ENCODE assay signal across 12 cellular contexts in genomic region chr14:45246633-45247173, GRCh38. TPM values are rescaled to one million over a fixed set of nuclear protein-coding genes. Genes with fewer than 3 reads are reported as not detected.
DNase-seq lines count a peak whose midpoint lies in the region; ATAC-seq and TF ChIP-seq lines count a peak whose summit lies in the region.
"Had no signal": no experiment of that assay in that cellular context is flagged by ENCODE, and none has a peak within 500 bp of the region (broad histone marks: within the 10 kb centered on the region; RNA-seq: fewer than 3 reads in every experiment).

No MANE protein-coding gene starts in this region.

- H3K27me3 Mint-ChIP-seq in activated T-cell treated with anti-CD3 and anti-CD28 coated beads, Interleukin-2, amount 50 U/mL, for 72 hours (ENCODE audit: low read depth) = no peaks in the 10 kb centered on the region
- H3K27me3 Mint-ChIP-seq in activated T-cell treated with anti-CD3 and anti-CD28 coated beads, Interleukin-2, amount 50 U/mL, for 24 hours = no peaks in the 10 kb centered on the region

- 0 out of 2 replicates have a peak, but pooled peaks cover 4% of the 10 kb centered on the region for H3F3A ChIP-seq in MM.1S (ENCODE audit: insufficient read depth, low read length)

- no peak overlapping the region for H2AFZ ChIP-seq in MM.1S (ENCODE audit: low read length)

- H3K27ac Mint-ChIP-seq in activated T-cell treated with anti-CD3 and anti-CD28 coated beads, Interleukin-2, amount 50 U/mL, for 72 hours = no peak overlapping the region
- H3K27ac Mint-ChIP-seq in activated T-cell treated with anti-CD3 and anti-CD28 coated beads, Interleukin-2, amount 50 U/mL, for 24 hours = no peak overlapping the region

- no peak overlapping the region for H3K4me3 ChIP-seq in Panc1 (ENCODE audit: low read depth in 2 of 2, low read length in 2 of 2)
- H3K4me3 ChIP-seq in skeletal muscle satellite cell (ENCODE audit: low read length) = no peak overlapping the region
- H3K4me3 ChIP-seq in MM.1S (ENCODE audit: low read length) = no peak overlapping the region
- H3K4me3 ChIP-seq: heart left ventricle, SJCRH30, tibial artery had no signal

- no TSS peak for BruUV-seq in Panc1 (replicated peaks; lab: Mats Ljungman, UMichigan)

- no peaks in the 10 kb centered on the region for H4K20me1 ChIP-seq in MM.1S (ENCODE audit: insufficient read depth, low read length)

- H3K36me3 ChIP-seq in Panc1 (ENCODE audit: control insufficient read depth, insufficient read depth, low read length) = peaks cover 2% of the 10 kb centered on the region; the same call in 1 of the 2 replicates
- no peaks in the 10 kb centered on the region for H3K36me3 ChIP-seq in skeletal muscle satellite cell (ENCODE audit: insufficient read depth, low read length)
- H3K36me3 ChIP-seq in MM.1S (replicated peaks; ENCODE audit: insufficient read depth, low read length) = no peaks in the 10 kb centered on the region
- H3K36me3 ChIP-seq: tibial artery had no signal

- H3K79me2 ChIP-seq in MM.1S (ENCODE audit: low read length) = peaks cover 99% of the 10 kb centered on the region

- H3K4me3 Mint-ChIP-seq in activated T-cell treated with anti-CD3 and anti-CD28 coated beads, Interleukin-2, amount 50 U/mL, for 72 hours = no peak overlapping the region
- no peak overlapping the region for H3K4me3 Mint-ChIP-seq in activated T-cell treated with anti-CD3 and anti-CD28 coated beads, Interleukin-2, amount 50 U/mL, for 24 hours

- H3K9me2 ChIP-seq in MM.1S (replicated peaks; ENCODE audit: insufficient read depth, low read length) = no peaks in the 10 kb centered on the region

- in situ Hi-C loops in Panc1 (cut with HindIII; ENCODE audit: low pct_unique_long_range_greater_than_20kb, low sequenced_read_pairs) = no loop called here

- H3K4me2 ChIP-seq in skeletal muscle satellite cell (ENCODE audit: low read length) (peak overlapping the region; percentile 51), MM.1S (ENCODE audit: low read depth, low read length) (no peak overlapping the region)

- peaks cover 20% of the 10 kb centered on the region for H3K4me1 Mint-ChIP-seq in activated T-cell treated with anti-CD3 and anti-CD28 coated beads, Interleukin-2, amount 50 U/mL, for 72 hours (ENCODE audit: low read depth)
- H3K4me1 Mint-ChIP-seq in activated T-cell treated with anti-CD3 and anti-CD28 coated beads, Interleukin-2, amount 50 U/mL, for 24 hours (ENCODE audit: low read depth) = peaks cover 16% of the 10 kb centered on the region

- H3K36me3 Mint-ChIP-seq in activated T-cell treated with anti-CD3 and anti-CD28 coated beads, Interleukin-2, amount 50 U/mL, for 72 hours (ENCODE audit: insufficient read depth in 2 of 2) = peaks cover 2% of the 10 kb centered on the region in 2 donors
- H3K36me3 Mint-ChIP-seq in activated T-cell treated with anti-CD3 and anti-CD28 coated beads, Interleukin-2, amount 50 U/mL, for 24 hours (ENCODE audit: low read depth) = peaks cover 30% of the 10 kb centered on the region

- no peaks in the 10 kb centered on the region for H3K9me3 ChIP-seq in Panc1 (ENCODE audit: control insufficient read depth, insufficient read depth, low read depth, low read length)
- H3K9me3 ChIP-seq in skeletal muscle satellite cell (replicated peaks; ENCODE audit: low read length) = no peaks in the 10 kb centered on the region
- no peaks in the 10 kb centered on the region for H3K9me3 ChIP-seq in MM.1S (replicated peaks; ENCODE audit: insufficient read depth, low read length)
- H3K9me3 ChIP-seq: heart left ventricle, SJCRH30, tibial artery had no signal

- no peaks in the 10 kb centered on the region for H3K27me3 ChIP-seq in Panc1 (ENCODE audit: control insufficient read depth, insufficient read depth, low read length)
- no peaks in the 10 kb centered on the region for H3K27me3 ChIP-seq in skeletal muscle satellite cell (ENCODE audit: control insufficient read depth, insufficient read depth, low read length)
- H3K27me3 ChIP-seq in MM.1S (replicated peaks; ENCODE audit: insufficient read depth, low read length) = no peaks in the 10 kb centered on the region
- H3K27me3 ChIP-seq: heart left ventricle, SJCRH30, tibial artery had no signal

- peak; percentile 88 to 89 for ATAC-seq in activated T-cell treated with anti-CD3 and anti-CD28 coated beads, Interleukin-2, amount 50 U/mL, for 72 hours (replicated peaks in 1 of 2)
- ATAC-seq in HG02588 (IDR thresholded peaks at IDR 0.05; ENCODE audit: unreplicated experiment) (peak; percentile 35), Panc1 (no peak), GM19452 (IDR thresholded peaks at IDR 0.05; ENCODE audit: unreplicated experiment) (no peak)
- ATAC-seq: heart left ventricle had no signal

- H3K9ac ChIP-seq in skeletal muscle satellite cell (ENCODE audit: low read depth, low read length) (no peak overlapping the region), MM.1S (ENCODE audit: low read length) (no peak overlapping the region)

- TF ChIP-seq CTCF in Panc1 (IDR thresholded peaks at IDR 0.05) = no peak
- TF ChIP-seq CTCF in MM.1S (IDR thresholded peaks at IDR 0.05; ENCODE audit: low read length) = no peak

- H3K27ac ChIP-seq in Panc1 (ENCODE audit: low read length) (0 out of 2 replicates have a peak overlapping the region, but pooled peaks have one; percentile 23), MM.1S (ENCODE audit: low read length) (no peak overlapping the region)
- H3K27ac ChIP-seq: heart left ventricle, SJCRH30, tibial artery had no signal

- POLR2A ChIA-PET in Panc1 (lab: Charles Lee) = no interaction called here

- intact Hi-C loops in Panc1 (cut with micrococcal nuclease; ENCODE audit: unreplicated experiment) = no loop called here

- no peaks in the 10 kb centered on the region for H3K9me3 Mint-ChIP-seq in activated T-cell treated with anti-CD3 and anti-CD28 coated beads, Interleukin-2, amount 50 U/mL, for 72 hours
- no peaks in the 10 kb centered on the region for H3K9me3 Mint-ChIP-seq in activated T-cell treated with anti-CD3 and anti-CD28 coated beads, Interleukin-2, amount 50 U/mL, for 24 hours

- CTCF ChIA-PET in Panc1 (lab: Charles Lee) = no interaction called here

- DNase-seq in activated T-cell treated with anti-CD3 and anti-CD28 coated beads, Interleukin-2, amount 50 U/mL, for 72 hours = no peak
- no peak for DNase-seq in activated T-cell treated with anti-CD3 and anti-CD28 coated beads, Interleukin-2, amount 50 U/mL, for 24 hours
- DNase-seq in Panc1 (ENCODE audit: low read depth, low spot score) = no peak
- DNase-seq in C1 segment of cervical spinal cord (lab: John Stamatoyannopoulos, UW) = no peak
- DNase-seq in MM.1S = no peak
- DNase-seq: heart left ventricle, NCI-H2171 treated with DMSO at 0.1 percent for 48 hours, SJCRH30, tibial artery had no signal

- H3K4me1 ChIP-seq in Panc1 (ENCODE audit: control insufficient read depth, insufficient read depth, low read length) (peaks cover 7% of the 10 kb centered on the region), skeletal muscle satellite cell (ENCODE audit: control insufficient read depth, insufficient read depth, low read length) (peaks cover 23% of the 10 kb centered on the region), MM.1S (ENCODE audit: low read length) (peaks cover 7% of the 10 kb centered on the region)

RNA-seq across cellular contexts. Expression of gene MIS18BP1, which starts 6.3 kb away (rescaled TPM):
- 10 to 100 TPM; 70.9 to 76.5 TPM for total RNA-seq in activated T-cell treated with anti-CD3 and anti-CD28 coated beads, Interleukin-2, amount 50 U/mL, for 72 hours
- 21.1 TPM for total RNA-seq in Panc1 (2021; ENCODE audit: unreplicated experiment)
- 10.6 TPM for polyA plus RNA-seq in Panc1 (2012; ENCODE audit: insufficient read length)
- 28.1 and 28.4 TPM in 2 replicates for total RNA-seq in skeletal muscle satellite cell (2012; rRNA removed)

Comparison
In these comparisons a context has a peak if more than half of its experiments do, and no peak if none do; other contexts are left out.
1. ATAC-seq: peak in activated T-cell treated with anti-CD3 and anti-CD28 coated beads, Interleukin-2, amount 50 U/mL, for 72 hours (2 of 2) and HG02588 (single experiment); none in Panc1 (single experiment) and GM19452 (single experiment).